Comparison of ENCODE assay signal across 1 cellular context in the genomic region with DNA sequence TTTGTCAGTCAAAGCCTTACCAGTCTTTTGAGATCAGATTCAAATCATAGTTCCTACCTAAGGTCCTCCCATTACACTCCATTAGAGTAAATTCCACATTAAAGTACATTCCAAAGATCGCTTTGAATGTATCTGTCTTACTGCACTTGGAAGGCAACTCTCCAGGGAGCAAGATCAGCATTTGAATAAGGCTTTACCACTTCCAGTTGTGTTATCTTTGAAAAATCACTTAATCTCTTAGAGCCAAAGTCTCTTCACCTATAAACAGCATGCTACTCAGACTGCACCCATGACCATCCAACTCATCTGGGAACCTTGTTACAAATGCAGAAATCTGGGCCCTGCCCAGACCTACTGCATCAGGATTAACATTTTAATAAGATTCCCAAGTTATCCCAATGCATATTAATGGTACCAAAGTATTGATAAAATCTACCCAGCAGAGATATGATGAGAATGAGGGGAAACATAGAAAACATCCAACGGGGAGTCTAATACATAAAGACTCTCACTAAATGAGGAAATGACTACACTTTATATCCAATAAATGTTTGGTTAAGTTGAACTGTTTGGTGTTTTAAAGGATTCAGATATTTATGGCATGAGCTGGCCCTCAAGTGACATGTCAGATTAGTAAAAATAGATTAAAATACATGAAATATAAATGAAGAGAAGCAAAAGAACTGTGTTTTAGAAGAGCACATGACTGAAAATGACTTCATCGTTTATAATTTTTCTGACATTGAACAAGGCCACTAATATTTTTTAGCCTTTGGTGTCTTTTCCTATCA.
TF ChIP-seq lines count a peak whose summit lies in the region.

No MANE protein-coding gene starts in this region.

TF ChIP-seq in IMR-90, 13 proteins besides CTCF, POLR2A, EP300 and RAD21:
- TF ChIP-seq RCOR1 (IDR thresholded peaks at IDR 0.05; ENCODE audit: insufficient replicate concordance, low read length) = no peak
- TF ChIP-seq MXI1 (IDR thresholded peaks at IDR 0.05; ENCODE audit: borderline replicate concordance, low read depth, low read length) = no peak
- TF ChIP-seq MAZ (IDR thresholded peaks at IDR 0.05; ENCODE audit: borderline replicate concordance, low read depth, low read length) = no peak
- TF ChIP-seq, protein P1, sequence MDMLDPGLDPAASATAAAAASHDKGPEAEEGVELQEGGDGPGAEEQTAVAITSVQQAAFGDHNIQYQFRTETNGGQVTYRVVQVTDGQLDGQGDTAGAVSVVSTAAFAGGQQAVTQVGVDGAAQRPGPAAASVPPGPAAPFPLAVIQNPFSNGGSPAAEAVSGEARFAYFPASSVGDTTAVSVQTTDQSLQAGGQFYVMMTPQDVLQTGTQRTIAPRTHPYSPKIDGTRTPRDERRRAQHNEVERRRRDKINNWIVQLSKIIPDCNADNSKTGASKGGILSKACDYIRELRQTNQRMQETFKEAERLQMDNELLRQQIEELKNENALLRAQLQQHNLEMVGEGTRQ (IDR thresholded peaks at IDR 0.05; ENCODE audit: low read depth, low read length) = no peak
- TF ChIP-seq SMC3 (IDR thresholded peaks at IDR 0.05; ENCODE audit: low read depth, low read length) = no peak
- no peak for TF ChIP-seq BHLHE40 (IDR thresholded peaks at IDR 0.05; ENCODE audit: low read depth, low read length)
- no peak for TF ChIP-seq CHD1 (IDR thresholded peaks at IDR 0.05; ENCODE audit: low read depth, low read length)
- no peak for TF ChIP-seq RFX5 (IDR thresholded peaks at IDR 0.05; ENCODE audit: low read depth, low read length)
- no peak for TF ChIP-seq ELK1 (IDR thresholded peaks at IDR 0.05; ENCODE audit: borderline replicate concordance, low read depth, low read length)
- no peak for TF ChIP-seq FOS (IDR thresholded peaks at IDR 0.05; ENCODE audit: low read depth, low read length)
- TF ChIP-seq NFE2L2 (IDR thresholded peaks at IDR 0.05; ENCODE audit: low read depth, low read length) = no peak
- TF ChIP-seq MAFK (IDR thresholded peaks at IDR 0.05; ENCODE audit: low read depth, low read length) = no peak
- TF ChIP-seq CEBPB (IDR thresholded peaks at IDR 0.05; ENCODE audit: low read depth, low read length) = no peak
TF ChIP-seq in IMR-90: peak in this region for 0.
